Comparison of ENCODE assay signal across 14 cellular contexts in the genomic region with DNA sequence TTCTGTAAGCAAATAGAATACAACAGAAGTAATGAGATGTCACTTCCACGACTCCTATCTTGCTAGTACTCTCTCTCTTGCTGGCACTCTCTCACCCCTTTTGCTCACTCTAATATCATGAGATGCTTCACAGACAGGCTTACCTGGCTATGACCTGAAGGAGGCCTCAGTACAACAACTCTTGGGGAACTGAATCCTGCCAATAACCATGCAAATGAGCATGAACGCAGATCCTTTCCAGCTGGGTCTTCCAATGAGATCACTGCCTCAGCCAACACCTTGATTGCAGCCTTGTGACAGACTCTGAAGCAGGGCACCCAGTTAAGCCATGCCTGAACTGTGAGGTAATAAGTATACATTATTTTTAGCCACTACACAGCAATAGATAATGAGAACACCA.
"Had no signal": no experiment of that assay in that cellular context is flagged by ENCODE, and none has a peak within 500 bp of the region (broad histone marks: within the 10 kb centered on the region; RNA-seq: fewer than 3 reads in every experiment).

No MANE protein-coding gene starts in this region.

- H3K4me3 ChIP-seq: adrenal gland, cardiac muscle cell, hepatocyte, left lung had no signal

- ATAC-seq: activated naive CD4-positive, alpha-beta T cell treated with anti-CD3 and anti-CD28 coated beads, Interleukin-2, amount 50 U/mL, for 72 hours; left lung; stimulated activated naive B cell treated with anti-CD40 and anti-IgM and Interleukin-4, amounts not matched to agents 10 μg/mL and 1 μg/mL and 100 μg/mL, for 72 hours had no signal

- H3K4me1 ChIP-seq: adrenal gland, left lung had no signal

- H3K9me3 ChIP-seq: left lung had no signal

- H3K27me3 ChIP-seq: cardiac muscle cell had no signal

- FAIRE-seq: kidney had no signal

- H3K36me3 ChIP-seq: adrenal gland, cardiac muscle cell, left lung, WERI-Rb-1 had no signal

- DNase-seq: activated CD4-positive, alpha-beta T cell treated with anti-CD3 and anti-CD28 coated beads, Interleukin-2, amount 50 U/mL, for 4 hours; activated gamma-delta T cell treated with Interleukin-2 at 50 U/mL for 16 hours; adrenal gland; effector memory CD4-positive, alpha-beta T cell; kidney; left lung; occipital lobe; posterior cingulate gyrus; stimulated activated naive B cell treated with anti-CD40 and anti-IgM and Interleukin-4, amounts not matched to agents 10 μg/mL and 1 μg/mL and 100 μg/mL, for 72 hours; T-helper 2 cell; WERI-Rb-1 had no signal

- H3K27ac ChIP-seq: adrenal gland, cardiac muscle cell, hepatocyte, left lung, WERI-Rb-1 had no signal
